Comparison of ENCODE assay signal across 9 cellular contexts in genomic region chr7:17123020-17123419, GRCh38.
DNase-seq lines count a peak whose midpoint lies in the region; ATAC-seq, FAIRE-seq and TF ChIP-seq lines count a peak whose summit lies in the region.
"Had no signal": no experiment of that assay in that cellular context is flagged by ENCODE, and none has a peak within 500 bp of the region (broad histone marks: within the 10 kb centered on the region; RNA-seq: fewer than 3 reads in every experiment).

No MANE protein-coding gene starts in this region.

- 8% methylated on average over 4 of the region's 4 CpGs for WGBS in K562 (ENCODE audit: insufficient coverage, low coverage, missing lambda C conversion rate)
- 39% methylated on average over 4 of the region's 4 CpGs for WGBS in smooth muscle cell (ENCODE audit: low lambda C conversion rate)

- H3K4me2 ChIP-seq in K562 (ENCODE audit: insufficient read depth, low read length) (no peak overlapping the region), smooth muscle cell (peak overlapping the region; percentile 53)

- no peaks in the 10 kb centered on the region for H3F3A ChIP-seq in smooth muscle cell (ENCODE audit: low read depth)

- in situ Hi-C loops in K562 (cut with MboI): no loop called here

- H3K36me3 ChIP-seq in K562 (ENCODE audit: control insufficient read depth, insufficient read depth, low read length) (no peaks in the 10 kb centered on the region), smooth muscle cell (ENCODE audit: low read depth) (no peaks in the 10 kb centered on the region)
- H3K36me3 ChIP-seq: SJSA1 had no signal

- TF ChIP-seq RAD21 in K562 (CRISPR knock-in tag; conservative IDR thresholded peaks at IDR 0.05 in 1 of 2, IDR thresholded peaks at IDR 0.05 in 1 of 2): no peak

- H3K4me1 ChIP-seq in K562 (replicated peaks in 1 of 2; ENCODE audit: control insufficient read depth in 2 of 2, insufficient read depth in 2 of 2, low read length in 2 of 2) (no peaks in the 10 kb centered on the region), smooth muscle cell (ENCODE audit: low read depth) (no peaks in the 10 kb centered on the region)

- peaks cover 26% of the 10 kb centered on the region for H3K4me1 Mint-ChIP-seq in activated naive CD4-positive, alpha-beta T cell treated with anti-CD3 and anti-CD28 coated beads for 36 hours (ENCODE audit: low read depth)

- DNase-seq in K562 (ENCODE audit: extremely low read depth in 1 of 4, low spot score in 3 of 4) (no peak), smooth muscle cell (lab: John Stamatoyannopoulos, UW; ENCODE audit: unreplicated experiment) (no peak), NCI-H2171 (lab: John Stamatoyannopoulos, UW) (no peak)
- DNase-seq in activated naive CD4-positive, alpha-beta T cell treated with anti-CD3 and anti-CD28 coated beads for 36 hours: no peak

- CTCF ChIA-PET in K562 (lab: Yijun Ruan, JAX; ENCODE audit: low intra/inter-chr PET ratio): no interaction called here
- CTCF ChIA-PET in activated naive CD4-positive, alpha-beta T cell treated with anti-CD3 and anti-CD28 coated beads for 36 hours (lab: Charles Lee): no interaction called here

- no peak for TF ChIP-seq CTCF in K562 (IDR thresholded peaks at IDR 0.05 in 2 of 3, conservative IDR thresholded peaks at IDR 0.05 in 1 of 3; ENCODE audit: insufficient read depth in 2 of 3, low read depth in 1 of 3, low read length in 3 of 3)
- no peak for TF ChIP-seq CTCF in smooth muscle cell (IDR thresholded peaks at IDR 0.05; ENCODE audit: borderline replicate concordance, insufficient read depth, poor library complexity, severe bottlenecking)

- ATAC-seq in GM19395 (IDR thresholded peaks at IDR 0.05; ENCODE audit: unreplicated experiment) (peak; percentile 50), HG03432 (IDR thresholded peaks at IDR 0.05; ENCODE audit: unreplicated experiment) (peak; percentile 47), K562 (no peak), HG03457 (IDR thresholded peaks at IDR 0.05; ENCODE audit: unreplicated experiment) (no peak)

- no peaks in the 10 kb centered on the region; the same call in 1 of the 2 replicates for H3K9me3 ChIP-seq in K562 (replicated peaks; ENCODE audit: control insufficient read depth, insufficient read depth, low read depth, low read length)
- H3K9me3 ChIP-seq in smooth muscle cell (replicated peaks; ENCODE audit: low read depth): no peaks in the 10 kb centered on the region
- H3K9me3 ChIP-seq: SJSA1 had no signal

- no peaks in the 10 kb centered on the region for H3K9me1 ChIP-seq in K562 (ENCODE audit: control insufficient read depth, insufficient read depth, low read length)

- no peaks in the 10 kb centered on the region for H3K27me3 ChIP-seq in K562 (ENCODE audit: control insufficient read depth in 2 of 2, insufficient read depth in 2 of 2, low read length in 2 of 2)
- no peaks in the 10 kb centered on the region for H3K27me3 ChIP-seq in smooth muscle cell (ENCODE audit: low read depth)
- H3K27me3 ChIP-seq: SJSA1 had no signal

- H3K27ac Mint-ChIP-seq in activated naive CD4-positive, alpha-beta T cell treated with anti-CD3 and anti-CD28 coated beads for 36 hours: no peak overlapping the region

- POLR2A ChIA-PET in K562 (lab: Yijun Ruan, JAX): no interaction called here

- H4K20me1 ChIP-seq in K562 (replicated peaks; ENCODE audit: control insufficient read depth, insufficient read depth, low read length): no peaks in the 10 kb centered on the region
- H4K20me1 ChIP-seq in smooth muscle cell (ENCODE audit: low read depth): no peaks in the 10 kb centered on the region

- H3K79me2 ChIP-seq in K562 (ENCODE audit: control insufficient read depth, insufficient read depth, low read length) (no peaks in the 10 kb centered on the region), smooth muscle cell (ENCODE audit: low read depth) (no peaks in the 10 kb centered on the region)

- no peak overlapping the region for H3K27ac ChIP-seq in K562 (ENCODE audit: extremely low read depth, low read depth, low read length)
- no peak overlapping the region for H3K27ac ChIP-seq in smooth muscle cell (ENCODE audit: low read depth)
- H3K27ac ChIP-seq: SJSA1 had no signal

- H3K4me3 ChIP-seq in K562: no peak overlapping the region
- H3K4me3 ChIP-seq in smooth muscle cell: no peak overlapping the region
- H3K4me3 ChIP-seq: SJSA1 had no signal

- intact Hi-C loops in K562 (cut with micrococcal nuclease): no loop called here
- intact Hi-C loops in activated naive CD4-positive, alpha-beta T cell treated with anti-CD3 and anti-CD28 coated beads for 36 hours (cut with micrococcal nuclease): no loop called here

- no peak for TF ChIP-seq POLR2A in K562 (conservative IDR thresholded peaks at IDR 0.05)

- no peaks in the 10 kb centered on the region for H3K36me3 Mint-ChIP-seq in activated naive CD4-positive, alpha-beta T cell treated with anti-CD3 and anti-CD28 coated beads for 36 hours (ENCODE audit: low read depth)

- H3K4me3 Mint-ChIP-seq in activated naive CD4-positive, alpha-beta T cell treated with anti-CD3 and anti-CD28 coated beads for 36 hours: no peak overlapping the region

- H3K9ac ChIP-seq in K562 (ENCODE audit: insufficient read depth in 1 of 2, low read depth in 2 of 2, low read length in 2 of 2) (no peak overlapping the region), smooth muscle cell (ENCODE audit: low read depth) (no peak overlapping the region)

- FAIRE-seq in K562 (lab: Jason Lieb, UNC): no peak
- FAIRE-seq: colon had no signal

- no peak for TF ChIP-seq EP300 in K562 (IDR thresholded peaks at IDR 0.05; ENCODE audit: low read length)

- H3K9me3 Mint-ChIP-seq in activated naive CD4-positive, alpha-beta T cell treated with anti-CD3 and anti-CD28 coated beads for 36 hours: no peaks in the 10 kb centered on the region

- H2AFZ ChIP-seq in K562 (ENCODE audit: low read depth, low read length) (peak overlapping the region; percentile 28; the same call in 1 of the 2 replicates), smooth muscle cell (ENCODE audit: low read depth) (no peak overlapping the region)

- H3K27me3 Mint-ChIP-seq in activated naive CD4-positive, alpha-beta T cell treated with anti-CD3 and anti-CD28 coated beads for 36 hours (ENCODE audit: low read depth): peaks cover 3% of the 10 kb centered on the region

- no TSS peak for BruUV-seq in K562 (replicated peaks; lab: Mats Ljungman, UMichigan)

TF ChIP-seq in K562, 482 proteins besides CTCF, POLR2A, EP300 and RAD21:
- TF ChIP-seq KHSRP (IDR thresholded peaks at IDR 0.05) (no peak), PURB (CRISPR knock-in tag; IDR thresholded peaks at IDR 0.05; ENCODE audit: low read depth) (no peak), HES1 (IDR thresholded peaks at IDR 0.05; ENCODE audit: low read depth) (no peak), DEAF1 (CRISPR knock-in tag; IDR thresholded peaks at IDR 0.05) (no peak), PRMT5 (CRISPR knock-in tag; IDR thresholded peaks at IDR 0.05) (no peak), ZNF174 (CRISPR knock-in tag; IDR thresholded peaks at IDR 0.05) (no peak), ZBTB33 (CRISPR knock-in tag; IDR thresholded peaks at IDR 0.05) (no peak)
TF ChIP-seq in K562: peak in this region for 0.

Comparison
In these comparisons a context has a peak if more than half of its experiments do, and no peak if none do; other contexts are left out.
1. ATAC-seq: peak in GM19395 (single experiment) and HG03432 (single experiment); none in K562 (single experiment) and HG03457 (single experiment).